Comparison of ENCODE assay signal across 1 cellular context in the genomic region with DNA sequence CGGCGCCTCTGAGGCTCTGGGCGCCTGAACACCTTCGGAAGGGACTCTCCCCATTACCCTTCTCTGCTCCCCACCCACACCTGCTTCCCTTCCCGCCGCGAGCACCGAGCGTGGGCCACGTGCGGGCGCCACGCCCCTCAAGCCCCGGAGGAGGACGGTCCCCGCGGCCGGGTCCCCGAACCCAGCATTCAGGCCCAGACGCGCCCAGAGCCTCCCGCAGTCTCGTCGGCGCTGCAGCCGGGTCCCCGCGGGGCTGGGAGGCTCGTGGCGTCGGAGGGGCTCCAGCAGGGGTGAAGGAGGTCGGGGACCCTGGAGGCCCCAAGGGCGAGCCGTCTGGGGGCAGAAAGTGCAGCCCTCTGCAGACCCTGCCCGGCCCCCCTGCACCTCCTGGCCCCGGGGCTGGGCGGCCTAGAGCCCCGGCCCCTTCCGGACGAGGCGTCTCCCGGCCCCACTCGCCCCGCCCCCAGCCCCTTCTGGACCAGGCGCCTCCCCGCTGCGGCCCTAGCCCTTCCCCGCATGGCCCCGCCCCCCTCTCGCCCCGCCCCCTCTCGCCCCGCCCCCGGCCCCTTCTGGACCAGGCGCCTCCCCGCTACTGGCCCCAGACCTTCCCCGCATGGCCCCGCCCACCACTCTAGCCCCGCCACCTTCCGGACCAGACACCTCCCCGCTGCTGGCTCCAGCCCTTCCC.
TF ChIP-seq lines count a peak whose summit lies in the region.

No MANE protein-coding gene starts in this region.

TF ChIP-seq in HepG2, 621 proteins besides CTCF, POLR2A, EP300 and RAD21 (continued from another document and continues in another):
- no peak for TF ChIP-seq HNRNPUL1 (IDR thresholded peaks at IDR 0.05; ENCODE audit: low read depth, low read length)
- TF ChIP-seq ZMYM4 (CRISPR knock-in tag; IDR thresholded peaks at IDR 0.05): no peak; the same call in none of the 2 replicates
- TF ChIP-seq POLR2G (IDR thresholded peaks at IDR 0.05; ENCODE audit: low read depth, low read length): peak; percentile 58
- no peak for TF ChIP-seq ZNF468 (CRISPR knock-in tag; IDR thresholded peaks at IDR 0.05)
- 0 out of 2 replicates have a peak, but pooled peaks have one; percentile 20 for TF ChIP-seq ZNF350 (CRISPR knock-in tag; IDR thresholded peaks at IDR 0.05; ENCODE audit: borderline replicate concordance, low read depth)
- peak; percentile 24; the same call in 1 of the 2 replicates for TF ChIP-seq ZNF430 (CRISPR knock-in tag; IDR thresholded peaks at IDR 0.05)
- TF ChIP-seq, protein P1, sequence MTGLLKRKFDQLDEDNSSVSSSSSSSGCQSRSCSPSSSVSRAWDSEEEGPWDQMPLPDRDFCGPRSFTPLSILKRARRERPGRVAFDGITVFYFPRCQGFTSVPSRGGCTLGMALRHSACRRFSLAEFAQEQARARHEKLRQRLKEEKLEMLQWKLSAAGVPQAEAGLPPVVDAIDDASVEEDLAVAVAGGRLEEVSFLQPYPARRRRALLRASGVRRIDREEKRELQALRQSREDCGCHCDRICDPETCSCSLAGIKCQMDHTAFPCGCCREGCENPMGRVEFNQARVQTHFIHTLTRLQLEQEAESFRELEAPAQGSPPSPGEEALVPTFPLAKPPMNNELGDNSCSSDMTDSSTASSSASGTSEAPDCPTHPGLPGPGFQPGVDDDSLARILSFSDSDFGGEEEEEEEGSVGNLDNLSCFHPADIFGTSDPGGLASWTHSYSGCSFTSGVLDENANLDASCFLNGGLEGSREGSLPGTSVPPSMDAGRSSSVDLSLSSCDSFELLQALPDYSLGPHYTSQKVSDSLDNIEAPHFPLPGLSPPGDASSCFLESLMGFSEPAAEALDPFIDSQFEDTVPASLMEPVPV (CRISPR knock-in tag; IDR thresholded peaks at IDR 0.05): 0 out of 2 replicates have a peak, but pooled peaks have one; percentile 13
- TF ChIP-seq, protein P2, sequence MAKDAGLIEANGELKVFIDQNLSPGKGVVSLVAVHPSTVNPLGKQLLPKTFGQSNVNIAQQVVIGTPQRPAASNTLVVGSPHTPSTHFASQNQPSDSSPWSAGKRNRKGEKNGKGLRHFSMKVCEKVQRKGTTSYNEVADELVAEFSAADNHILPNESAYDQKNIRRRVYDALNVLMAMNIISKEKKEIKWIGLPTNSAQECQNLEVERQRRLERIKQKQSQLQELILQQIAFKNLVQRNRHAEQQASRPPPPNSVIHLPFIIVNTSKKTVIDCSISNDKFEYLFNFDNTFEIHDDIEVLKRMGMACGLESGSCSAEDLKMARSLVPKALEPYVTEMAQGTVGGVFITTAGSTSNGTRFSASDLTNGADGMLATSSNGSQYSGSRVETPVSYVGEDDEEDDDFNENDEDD (CRISPR knock-in tag; IDR thresholded peaks at IDR 0.05; ENCODE audit: borderline replicate concordance): peak; percentile 58; the same call in 1 of the 2 replicates
- TF ChIP-seq SP5 (CRISPR knock-in tag; IDR thresholded peaks at IDR 0.05; ENCODE audit: borderline replicate concordance, low read depth): peak; percentile 46; the same call in 1 of the 2 replicates
- TF ChIP-seq, protein P3, sequence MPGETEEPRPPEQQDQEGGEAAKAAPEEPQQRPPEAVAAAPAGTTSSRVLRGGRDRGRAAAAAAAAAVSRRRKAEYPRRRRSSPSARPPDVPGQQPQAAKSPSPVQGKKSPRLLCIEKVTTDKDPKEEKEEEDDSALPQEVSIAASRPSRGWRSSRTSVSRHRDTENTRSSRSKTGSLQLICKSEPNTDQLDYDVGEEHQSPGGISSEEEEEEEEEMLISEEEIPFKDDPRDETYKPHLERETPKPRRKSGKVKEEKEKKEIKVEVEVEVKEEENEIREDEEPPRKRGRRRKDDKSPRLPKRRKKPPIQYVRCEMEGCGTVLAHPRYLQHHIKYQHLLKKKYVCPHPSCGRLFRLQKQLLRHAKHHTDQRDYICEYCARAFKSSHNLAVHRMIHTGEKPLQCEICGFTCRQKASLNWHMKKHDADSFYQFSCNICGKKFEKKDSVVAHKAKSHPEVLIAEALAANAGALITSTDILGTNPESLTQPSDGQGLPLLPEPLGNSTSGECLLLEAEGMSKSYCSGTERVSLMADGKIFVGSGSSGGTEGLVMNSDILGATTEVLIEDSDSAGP (CRISPR knock-in tag; IDR thresholded peaks at IDR 0.05; ENCODE audit: borderline replicate concordance): peak; percentile 39; the same call in 1 of the 2 replicates
- TF ChIP-seq KDM5B (CRISPR knock-in tag; IDR thresholded peaks at IDR 0.05; ENCODE audit: borderline replicate concordance): peak; percentile 28; the same call in 1 of the 2 replicates
- TF ChIP-seq SKIL (CRISPR knock-in tag; IDR thresholded peaks at IDR 0.05; ENCODE audit: borderline replicate concordance): 0 out of 2 replicates have a peak, but pooled peaks have one; percentile 11
- TF ChIP-seq KDM3A (CRISPR knock-in tag; IDR thresholded peaks at IDR 0.05; ENCODE audit: low read depth): 0 out of 2 replicates have a peak, but pooled peaks have one; percentile 27
- no peak for TF ChIP-seq CBFB (CRISPR knock-in tag; IDR thresholded peaks at IDR 0.05)
- TF ChIP-seq, protein P4, sequence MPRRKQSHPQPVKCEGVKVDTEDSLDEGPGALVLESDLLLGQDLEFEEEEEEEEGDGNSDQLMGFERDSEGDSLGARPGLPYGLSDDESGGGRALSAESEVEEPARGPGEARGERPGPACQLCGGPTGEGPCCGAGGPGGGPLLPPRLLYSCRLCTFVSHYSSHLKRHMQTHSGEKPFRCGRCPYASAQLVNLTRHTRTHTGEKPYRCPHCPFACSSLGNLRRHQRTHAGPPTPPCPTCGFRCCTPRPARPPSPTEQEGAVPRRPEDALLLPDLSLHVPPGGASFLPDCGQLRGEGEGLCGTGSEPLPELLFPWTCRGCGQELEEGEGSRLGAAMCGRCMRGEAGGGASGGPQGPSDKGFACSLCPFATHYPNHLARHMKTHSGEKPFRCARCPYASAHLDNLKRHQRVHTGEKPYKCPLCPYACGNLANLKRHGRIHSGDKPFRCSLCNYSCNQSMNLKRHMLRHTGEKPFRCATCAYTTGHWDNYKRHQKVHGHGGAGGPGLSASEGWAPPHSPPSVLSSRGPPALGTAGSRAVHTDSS (CRISPR knock-in tag; conservative IDR thresholded peaks at IDR 0.05): no peak
- no peak for TF ChIP-seq TOE1 (CRISPR knock-in tag; IDR thresholded peaks at IDR 0.05)
- no peak for TF ChIP-seq ZNF224 (CRISPR knock-in tag; IDR thresholded peaks at IDR 0.05)
- no peak for TF ChIP-seq PAF1 (CRISPR knock-in tag; IDR thresholded peaks at IDR 0.05)
- TF ChIP-seq NR2F6 (IDR thresholded peaks at IDR 0.05): no peak
- TF ChIP-seq NR2F6 (CRISPR knock-in tag; IDR thresholded peaks at IDR 0.05): peak; percentile 20; the same call in 1 of the 2 replicates
- TF ChIP-seq MIER3 (CRISPR knock-in tag; IDR thresholded peaks at IDR 0.05; ENCODE audit: borderline replicate concordance): no peak
- peak; percentile 59; the same call in 1 of the 2 replicates for TF ChIP-seq ZSCAN21 (CRISPR knock-in tag; IDR thresholded peaks at IDR 0.05; ENCODE audit: borderline replicate concordance)
- TF ChIP-seq GABPA (IDR thresholded peaks at IDR 0.05; ENCODE audit: low read depth, low read length): no peak
- TF ChIP-seq GABPA (CRISPR knock-in tag; IDR thresholded peaks at IDR 0.05; ENCODE audit: low read depth): no peak; the same call in 1 of the 2 replicates
- TF ChIP-seq, protein P5, sequence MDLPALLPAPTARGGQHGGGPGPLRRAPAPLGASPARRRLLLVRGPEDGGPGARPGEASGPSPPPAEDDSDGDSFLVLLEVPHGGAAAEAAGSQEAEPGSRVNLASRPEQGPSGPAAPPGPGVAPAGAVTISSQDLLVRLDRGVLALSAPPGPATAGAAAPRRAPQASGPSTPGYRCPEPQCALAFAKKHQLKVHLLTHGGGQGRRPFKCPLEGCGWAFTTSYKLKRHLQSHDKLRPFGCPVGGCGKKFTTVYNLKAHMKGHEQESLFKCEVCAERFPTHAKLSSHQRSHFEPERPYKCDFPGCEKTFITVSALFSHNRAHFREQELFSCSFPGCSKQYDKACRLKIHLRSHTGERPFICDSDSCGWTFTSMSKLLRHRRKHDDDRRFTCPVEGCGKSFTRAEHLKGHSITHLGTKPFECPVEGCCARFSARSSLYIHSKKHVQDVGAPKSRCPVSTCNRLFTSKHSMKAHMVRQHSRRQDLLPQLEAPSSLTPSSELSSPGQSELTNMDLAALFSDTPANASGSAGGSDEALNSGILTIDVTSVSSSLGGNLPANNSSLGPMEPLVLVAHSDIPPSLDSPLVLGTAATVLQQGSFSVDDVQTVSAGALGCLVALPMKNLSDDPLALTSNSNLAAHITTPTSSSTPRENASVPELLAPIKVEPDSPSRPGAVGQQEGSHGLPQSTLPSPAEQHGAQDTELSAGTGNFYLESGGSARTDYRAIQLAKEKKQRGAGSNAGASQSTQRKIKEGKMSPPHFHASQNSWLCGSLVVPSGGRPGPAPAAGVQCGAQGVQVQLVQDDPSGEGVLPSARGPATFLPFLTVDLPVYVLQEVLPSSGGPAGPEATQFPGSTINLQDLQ (CRISPR knock-in tag; IDR thresholded peaks at IDR 0.05): no peak
- TF ChIP-seq ZNF143 (CRISPR knock-in tag; IDR thresholded peaks at IDR 0.05): peak; percentile 22; the same call in 1 of the 2 replicates
- TF ChIP-seq KAT7 (CRISPR knock-in tag; IDR thresholded peaks at IDR 0.05; ENCODE audit: borderline replicate concordance): 0 out of 2 replicates have a peak, but pooled peaks have one; percentile 52
- TF ChIP-seq KLF6 (CRISPR knock-in tag; IDR thresholded peaks at IDR 0.05): no peak
- peak; percentile 55; the same call in 1 of the 2 replicates for TF ChIP-seq ZNF501 (CRISPR knock-in tag; IDR thresholded peaks at IDR 0.05)
- 0 out of 2 replicates have a peak, but pooled peaks have one; percentile 34 for TF ChIP-seq ZNF225 (CRISPR knock-in tag; IDR thresholded peaks at IDR 0.05)
- TF ChIP-seq ZNF777 (CRISPR knock-in tag; IDR thresholded peaks at IDR 0.05): peak; percentile 72
- TF ChIP-seq NFE2L1 (CRISPR knock-in tag; IDR thresholded peaks at IDR 0.05; ENCODE audit: borderline replicate concordance): 0 out of 2 replicates have a peak, but pooled peaks have one; percentile 48
- no peak for TF ChIP-seq THYN1 (CRISPR knock-in tag; IDR thresholded peaks at IDR 0.05; ENCODE audit: borderline replicate concordance, low read depth)
- TF ChIP-seq ZNF670 (CRISPR knock-in tag; IDR thresholded peaks at IDR 0.05; ENCODE audit: borderline replicate concordance): no peak
- TF ChIP-seq MTF2 (CRISPR knock-in tag; IDR thresholded peaks at IDR 0.05; ENCODE audit: borderline replicate concordance): no peak
- TF ChIP-seq AKAP8 (CRISPR knock-in tag; IDR thresholded peaks at IDR 0.05): no peak
- TF ChIP-seq YEATS4 (CRISPR knock-in tag; IDR thresholded peaks at IDR 0.05; ENCODE audit: borderline replicate concordance): peak; percentile 75
- 0 out of 2 replicates have a peak, but pooled peaks have one; percentile 28 for TF ChIP-seq ZNF543 (CRISPR knock-in tag; IDR thresholded peaks at IDR 0.05)
- peak; percentile 87 for TF ChIP-seq HNRNPK (IDR thresholded peaks at IDR 0.05; ENCODE audit: low read depth, low read length, poor library complexity, severe bottlenecking)
- peak; percentile 57 for TF ChIP-seq HDAC1 (CRISPR knock-in tag; IDR thresholded peaks at IDR 0.05)
- TF ChIP-seq RBFOX2 (IDR thresholded peaks at IDR 0.05; ENCODE audit: low read depth, low read length): peak; percentile 88
- peak; percentile 82 for TF ChIP-seq ZFX (CRISPR knock-in tag; IDR thresholded peaks at IDR 0.05; ENCODE audit: low read depth)
- TF ChIP-seq ZNF124 (CRISPR knock-in tag; IDR thresholded peaks at IDR 0.05): peak; percentile 35; the same call in 1 of the 2 replicates
- TF ChIP-seq ZBTB2 (CRISPR knock-in tag; IDR thresholded peaks at IDR 0.05; ENCODE audit: low read depth): 0 out of 2 replicates have a peak, but pooled peaks have one; percentile 27
- no peak for TF ChIP-seq ZSCAN25 (CRISPR knock-in tag; IDR thresholded peaks at IDR 0.05)
- TF ChIP-seq ZNF136 (CRISPR knock-in tag; IDR thresholded peaks at IDR 0.05; ENCODE audit: low read depth): no peak
- 0 out of 2 replicates have a peak, but pooled peaks have one; percentile 22 for TF ChIP-seq ZFP1 (CRISPR knock-in tag; IDR thresholded peaks at IDR 0.05)
- 0 out of 2 replicates have a peak, but pooled peaks have one; percentile 21 for TF ChIP-seq ZNF766 (CRISPR knock-in tag; IDR thresholded peaks at IDR 0.05; ENCODE audit: borderline replicate concordance)
- TF ChIP-seq GATAD1 (CRISPR knock-in tag; IDR thresholded peaks at IDR 0.05): 0 out of 2 replicates have a peak, but pooled peaks have one; percentile 5
- TF ChIP-seq ZIK1 (CRISPR knock-in tag; IDR thresholded peaks at IDR 0.05; ENCODE audit: borderline replicate concordance, low read depth): no peak
- TF ChIP-seq NONO (IDR thresholded peaks at IDR 0.05): no peak
- TF ChIP-seq NONO (CRISPR knock-in tag; conservative IDR thresholded peaks at IDR 0.05): peak; percentile 43; the same call in 1 of the 2 replicates
- no peak for TF ChIP-seq ZNF207 (IDR thresholded peaks at IDR 0.05; ENCODE audit: borderline replicate concordance)
- TF ChIP-seq ZEB1 (IDR thresholded peaks at IDR 0.05; ENCODE audit: insufficient replicate concordance, low read depth): no peak
